Comparison of ENCODE assay signal across 16 cellular contexts in the genomic region with DNA sequence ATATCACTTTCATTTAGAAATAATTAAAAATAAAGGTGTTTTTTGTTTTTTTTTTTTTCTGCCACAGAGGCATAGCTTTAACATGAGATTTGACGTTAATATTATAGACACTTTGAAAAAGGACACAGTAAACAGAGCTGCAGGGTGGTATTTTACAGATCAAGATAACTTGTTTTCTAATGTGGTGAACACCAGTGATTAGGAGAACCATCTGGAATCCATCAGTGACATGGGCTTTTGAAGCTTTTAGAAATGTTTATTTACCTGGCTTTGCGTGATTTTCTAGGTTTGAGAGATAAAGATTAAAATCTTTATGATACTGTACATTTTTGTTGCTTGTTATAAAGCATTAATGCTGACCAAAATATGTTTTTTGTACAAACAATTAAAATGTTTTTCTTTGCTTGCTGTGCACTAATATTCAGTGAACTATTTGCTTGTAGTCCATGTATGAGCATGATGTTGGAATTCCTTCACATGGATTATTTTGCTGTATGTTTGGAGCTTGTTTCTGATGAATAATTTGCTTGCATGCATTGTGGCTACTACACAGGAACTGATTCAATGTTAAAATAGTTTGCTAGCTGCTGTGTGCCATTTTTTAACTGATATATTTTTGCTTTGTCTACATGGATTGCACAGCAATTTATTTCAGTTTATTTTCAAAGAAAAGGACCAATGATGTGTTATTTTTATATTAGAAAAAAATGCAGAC.
DNase-seq lines count a peak whose midpoint lies in the region; ATAC-seq, FAIRE-seq and TF ChIP-seq lines count a peak whose summit lies in the region.
"Had no signal": no experiment of that assay in that cellular context is flagged by ENCODE, and none has a peak within 500 bp of the region (broad histone marks: within the 10 kb centered on the region; RNA-seq: fewer than 3 reads in every experiment).

No MANE protein-coding gene starts in this region.

- H3K36me3 ChIP-seq in kidney (ENCODE audit: control insufficient read depth in 1 of 2, insufficient read depth in 2 of 2, low read length in 2 of 2) = no peaks in the 10 kb centered on the region

- no peak overlapping the region for H3K9ac ChIP-seq in kidney (ENCODE audit: low read length in 2 of 2)

- H3K4me1 ChIP-seq in kidney (ENCODE audit: control insufficient read depth in 1 of 2, insufficient read depth in 1 of 2, low read depth in 1 of 2, low read length in 2 of 2) = no peaks in the 10 kb centered on the region
- H3K4me1 ChIP-seq: Caco-2 had no signal

- H3K9me3 ChIP-seq in kidney (ENCODE audit: control insufficient read depth in 1 of 2, low read length in 2 of 2) = no peaks in the 10 kb centered on the region
- H3K9me3 ChIP-seq: Caco-2 had no signal

- H3K27ac ChIP-seq in kidney (ENCODE audit: low read depth in 2 of 2, low read length in 2 of 2) (no peak overlapping the region), dorsolateral prefrontal cortex (no peak overlapping the region)
- H3K27ac ChIP-seq: HL-60, PC-9 had no signal

- H3K4me3 ChIP-seq in AG09309 (ENCODE audit: control insufficient read depth, low read depth, low read length) (no peak overlapping the region), kidney (ENCODE audit: low read length in 2 of 2) (no peak overlapping the region), dorsolateral prefrontal cortex (no peak overlapping the region)
- H3K4me3 ChIP-seq: PC-9 had no signal

- no peaks in the 10 kb centered on the region for H3K27me3 ChIP-seq in dorsolateral prefrontal cortex

- DNase-seq in AG09309 (ENCODE audit: low read depth) (peak; percentile 8), HT1080 (ENCODE audit: low read depth) (peak; percentile 14), kidney (no peak), dorsolateral prefrontal cortex (no peak), ACHN (no peak), NCI-H446 (lab: John Stamatoyannopoulos, UW) (no peak)
- DNase-seq: Caco-2, KBM-7, NCI-H1048, PC-9 had no signal

- in situ Hi-C loops in ACHN (cut with HindIII; ENCODE audit: low pct_ligation_motif_present, low pct_unique_long_range_greater_than_20kb, low sequenced_read_pairs) = no loop called here

- no peak for ATAC-seq in HG03457 (IDR thresholded peaks at IDR 0.05; ENCODE audit: unreplicated experiment)
- ATAC-seq: HCT116 had no signal

- intact Hi-C loops in kidney (cut with DNase I) (no loop called here), dorsolateral prefrontal cortex (cut with DNase I) (no loop called here)

- no peak for TF ChIP-seq CTCF in AG09309 (IDR thresholded peaks at IDR 0.05; ENCODE audit: control insufficient read depth, insufficient read depth, low read depth, low read length, missing control alignments)
- no peak for TF ChIP-seq CTCF in kidney (IDR thresholded peaks at IDR 0.05; ENCODE audit: borderline replicate concordance, extremely low read depth, insufficient read depth)
- no peak for TF ChIP-seq CTCF in dorsolateral prefrontal cortex (IDR thresholded peaks at IDR 0.05 in 54 of 56, conservative IDR thresholded peaks at IDR 0.05 in 2 of 56; ENCODE audit: low read depth in 1 of 56, partially characterized antibody in 56 of 56)

- FAIRE-seq in endometrium (lab: Jason Lieb, UNC) = peak; percentile 23
- peak; percentile 23 for FAIRE-seq in kidney (lab: Jason Lieb, UNC)
- FAIRE-seq: G401.6, GM12892 had no signal

Comparison
In these comparisons a context has a peak if more than half of its experiments do, and no peak if none do; other contexts are left out.
1. DNase-seq: peak in AG09309 (single experiment) and HT1080 (single experiment); none in kidney (single experiment), dorsolateral prefrontal cortex (0 of 10), ACHN (single experiment) and NCI-H446 (0 of 2).